ENCODE assay signal across 9 cellular contexts in the genomic region with DNA sequence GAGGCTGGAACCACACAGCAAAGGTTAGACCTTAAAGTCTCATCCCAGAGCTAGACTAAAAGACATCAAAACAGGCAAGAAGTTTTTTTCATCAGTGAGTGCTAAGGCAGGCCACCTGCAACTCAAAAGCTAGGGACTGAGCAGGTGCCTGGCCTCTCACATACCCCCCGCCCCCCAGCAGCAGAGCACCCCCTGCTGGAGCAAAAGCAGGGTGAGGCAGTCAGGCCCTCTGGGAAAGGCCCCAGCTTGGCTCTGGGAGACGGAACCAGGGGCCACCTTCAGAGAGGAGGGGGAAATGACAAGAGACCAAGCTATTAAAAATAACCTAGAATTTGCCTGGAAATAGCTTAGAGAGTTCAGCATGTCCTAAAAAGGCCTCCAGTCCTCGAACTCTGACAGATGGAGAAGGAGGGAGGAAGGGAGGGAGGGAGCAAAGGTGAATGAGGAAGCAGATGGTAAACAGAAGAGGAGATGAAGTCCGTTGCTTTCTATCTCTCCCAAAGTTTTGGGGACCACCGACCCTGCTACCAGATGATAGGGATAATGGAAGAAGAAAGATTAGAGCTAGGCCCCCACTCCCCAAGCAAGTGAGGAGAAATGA. TPM values are rescaled to one million over a fixed set of nuclear protein-coding genes. Genes with fewer than 3 reads are reported as not detected.
DNase-seq lines count a peak whose midpoint lies in the region; ATAC-seq and TF ChIP-seq lines count a peak whose summit lies in the region.
"Had no signal": no experiment of that assay in that cellular context is flagged by ENCODE, and none has a peak within 500 bp of the region (broad histone marks: within the 10 kb centered on the region; RNA-seq: fewer than 3 reads in every experiment).

No MANE protein-coding gene starts in this region.

- H3K4me3 ChIP-seq in upper lobe of right lung: peak overlapping the region; percentile 64

- intact Hi-C loops in upper lobe of right lung (cut with DNase I): no loop called here

- no peaks in the 10 kb centered on the region for H3K36me3 ChIP-seq in upper lobe of right lung

- H3K4me1 ChIP-seq in upper lobe of right lung: peaks cover 17% of the 10 kb centered on the region
- H3K4me1 ChIP-seq: parathyroid adenoma had no signal

- ATAC-seq in upper lobe of right lung (no peak), HG03045 (IDR thresholded peaks at IDR 0.05; ENCODE audit: unreplicated experiment) (no peak)

- H3K9me3 ChIP-seq in upper lobe of right lung: no peaks in the 10 kb centered on the region

- H3K27ac ChIP-seq in VCaP (no peak overlapping the region), upper lobe of right lung (no peak overlapping the region)

- TF ChIP-seq CTCF in VCaP (conservative IDR thresholded peaks at IDR 0.05) (peak; percentile 16; the same call in 1 of the 2 replicates), upper lobe of right lung (IDR thresholded peaks at IDR 0.05) (peak; percentile 25)

- DNase-seq in activated effector memory CD4-positive, alpha-beta T cell treated with anti-CD3 and anti-CD28 coated beads, Interleukin-2, amount 50 U/mL, for 16 hours: peak; percentile 71
- no peak for DNase-seq in activated effector memory CD4-positive, alpha-beta T cell treated with Interleukin-2 at 50 U/mL for 16 hours
- peak; percentile 77 for DNase-seq in iPS-NIHi11 (ENCODE audit: low spot score)
- no peak for DNase-seq in upper lobe of right lung
- DNase-seq in T-helper 1 cell: no peak
- DNase-seq in NCI-H128 (lab: John Stamatoyannopoulos, UW; ENCODE audit: unreplicated experiment): no peak

- peaks cover 11% of the 10 kb centered on the region for H3K27me3 ChIP-seq in upper lobe of right lung

RNA-seq across cellular contexts. Expression of gene ITGA7, which starts 1.8 kb away (rescaled TPM):
- total RNA-seq in upper lobe of right lung: 14.7 TPM

RNA-seq across cellular contexts. Expression of gene BLOC1S1, which starts 9.9 kb away (rescaled TPM):
- 129 TPM for total RNA-seq in upper lobe of right lung

RNA-seq across cellular contexts. Expression of gene RDH5, which starts 14.3 kb away (rescaled TPM):
- 6.0 TPM for total RNA-seq in upper lobe of right lung

RNA-seq across cellular contexts. Expression of gene CD63, which starts 22.9 kb away (rescaled TPM):
- total RNA-seq in upper lobe of right lung: 1,158 TPM

RNA-seq across cellular contexts. Expression of gene GDF11, which starts 37.0 kb away (rescaled TPM):
- total RNA-seq in upper lobe of right lung: 5.8 TPM

Comparison
In these comparisons a context has a peak if more than half of its experiments do, and no peak if none do; other contexts are left out.
1. DNase-seq: peak in activated effector memory CD4-positive, alpha-beta T cell treated with anti-CD3 and anti-CD28 coated beads, Interleukin-2, amount 50 U/mL, for 16 hours (single experiment) and iPS-NIHi11 (single experiment); none in activated effector memory CD4-positive, alpha-beta T cell treated with Interleukin-2 at 50 U/mL for 16 hours (single experiment), upper lobe of right lung (single experiment), T-helper 1 cell (0 of 5) and NCI-H128 (single experiment).